1 cellular context compared by ENCODE assay signal in genomic region chr12:91273542-91273941, GRCh38.
TF ChIP-seq lines count a peak whose summit lies in the region.

No MANE protein-coding gene starts in this region.

TF ChIP-seq in H1, 55 proteins besides CTCF, POLR2A, EP300 and RAD21:
- TF ChIP-seq CTBP2 (IDR thresholded peaks at IDR 0.05; ENCODE audit: borderline replicate concordance, insufficient read depth, insufficient read length, low read length) (no peak), TAF7 (optimal IDR thresholded peaks at IDR 0.05; ENCODE audit: borderline replicate concordance, low read depth, low read length) (no peak), SIRT6 (IDR thresholded peaks at IDR 0.05; ENCODE audit: low read length) (no peak), NRF1 (IDR thresholded peaks at IDR 0.05; ENCODE audit: low read depth, low read length) (no peak), RXRA (IDR thresholded peaks at IDR 0.05; ENCODE audit: insufficient read depth, low read depth, low read length) (no peak), ASH2L (IDR thresholded peaks at IDR 0.05; ENCODE audit: low read length) (no peak), TEAD4 (IDR thresholded peaks at IDR 0.05; ENCODE audit: low read depth, low read length) (no peak)
